6 cellular contexts compared by ENCODE assay signal in the genomic region with DNA sequence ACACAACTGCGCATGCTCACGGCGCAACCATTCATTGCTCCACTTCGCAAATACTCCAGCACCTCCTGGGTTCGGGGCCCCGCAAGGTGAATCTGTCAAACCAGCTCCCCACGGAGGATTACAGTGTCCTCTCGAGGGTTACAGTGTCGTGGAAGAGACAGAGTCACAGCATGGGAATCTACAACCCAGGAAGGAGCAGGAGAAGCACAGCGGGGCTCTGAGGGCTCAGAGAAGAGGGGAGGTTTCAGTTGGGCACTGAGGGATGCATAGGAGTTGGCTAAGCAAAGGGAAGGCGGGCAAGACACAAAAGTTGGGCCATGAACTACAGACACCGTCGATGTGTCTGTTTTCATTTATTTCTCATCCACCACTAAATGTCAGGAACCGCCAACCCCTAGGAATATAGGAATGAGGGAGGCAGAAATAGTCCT. TPM values are rescaled to one million over a fixed set of nuclear protein-coding genes. Genes with fewer than 3 reads are reported as not detected.
DNase-seq lines count a peak whose midpoint lies in the region; TF ChIP-seq lines count a peak whose summit lies in the region.

No MANE protein-coding gene starts in this region.

- WGBS in ectodermal cell, 2 experiments, result 8 to 13% methylated on average over 13 to 14 of the region's 14 CpGs

- POLR2A ChIA-PET in AG04449 (lab: Yijun Ruan, JAX), result interaction anchor here (0.7 to 1.7 kb wide), 3 partner anchors 16 to 26 kb away, joined by 3 to 9 read pairs (median 4); a partner anchor contains a TSS

- DNase-seq in AG04449 (ENCODE audit: low read depth, low spot score) (no peak), MG63 (no peak), LoVo (ENCODE audit: low spot score) (no peak), erythroblast (lab: John Stamatoyannopoulos, UW) (no peak)
- peak; percentile 79 to 82 for DNase-seq in stimulated activated CD4-positive, alpha-beta T cell treated with anti-CD3 and anti-CD28 coated beads, Interleukin-2, amount 100 ng/mL, for 24 hours

- H3K36me3 ChIP-seq in MG63 (peaks cover 9% of the 10 kb centered on the region), ectodermal cell (ENCODE audit: control insufficient read depth, insufficient read depth, low read length) (peaks cover 8% of the 10 kb centered on the region)

- no peak for TF ChIP-seq POLR2A in erythroblast (IDR thresholded peaks at IDR 0.05; ENCODE audit: low read length)

- no peak for TF ChIP-seq CTCF in AG04449 (IDR thresholded peaks at IDR 0.05; ENCODE audit: insufficient read depth, low read length, missing control alignments)

- H3K4me1 ChIP-seq in ectodermal cell (ENCODE audit: control insufficient read depth, insufficient read depth, low read length), result peaks cover 3% of the 10 kb centered on the region

- H3K27me3 ChIP-seq in MG63 (no peaks in the 10 kb centered on the region), ectodermal cell (ENCODE audit: control insufficient read depth, insufficient read depth, low read length, poor library complexity, severe bottlenecking) (no peaks in the 10 kb centered on the region)

- H3K9me3 ChIP-seq in MG63 (no peaks in the 10 kb centered on the region), ectodermal cell (ENCODE audit: control insufficient read depth, low read length) (no peaks in the 10 kb centered on the region)

- peak overlapping the region; percentile 82 for H3K4me3 ChIP-seq in AG04449 (ENCODE audit: low read depth, low read length)
- H3K4me3 ChIP-seq in MG63, result peak overlapping the region; percentile 78
- peak overlapping the region; percentile 77 for H3K4me3 ChIP-seq in ectodermal cell (ENCODE audit: insufficient read depth, low read depth, low read length)

- CTCF ChIA-PET in AG04449 (lab: Yijun Ruan, JAX), result interaction anchor here (0.9 to 1.0 kb wide), 2 partner anchors 12 to 17 kb away, joined by 3 to 4 read pairs; no protein-coding TSS in a partner anchor

- peak overlapping the region; percentile 87 for H3K27ac ChIP-seq in ectodermal cell (ENCODE audit: insufficient read depth, low read depth, low read length, poor library complexity, severe bottlenecking)

RNA-seq across cellular contexts. Expression of a gene that starts 1.0 kb away (rescaled TPM):
- 49.5 and 82.8 TPM in 2 replicates for total RNA-seq in MG63 (2014; rRNA removed; shearing (Covaris generic); ENCODE audit: low replicate concordance)
- 73.7 TPM for polyA plus RNA-seq in ectodermal cell (2013, experiment 1 of 4)
- 74.2 TPM for polyA plus RNA-seq in ectodermal cell (2013, experiment 2 of 4)
- polyA plus RNA-seq in ectodermal cell (2013, experiment 3 of 4), result 56.1 TPM
- 59.9 TPM for polyA plus RNA-seq in ectodermal cell (2013, experiment 4 of 4)

RNA-seq across cellular contexts. Expression of a gene that starts 18.3 kb away (rescaled TPM):
- total RNA-seq in MG63 (2014; rRNA removed; shearing (Covaris generic); ENCODE audit: low replicate concordance), result 0.35 and 0.49 TPM in 2 replicates
- polyA plus RNA-seq in ectodermal cell (2013, experiment 1 of 4), result 2.2 TPM
- 2.2 TPM for polyA plus RNA-seq in ectodermal cell (2013, experiment 2 of 4)
- 1.4 TPM for polyA plus RNA-seq in ectodermal cell (2013, experiment 3 of 4)
- polyA plus RNA-seq in ectodermal cell (2013, experiment 4 of 4), result 1.6 TPM

RNA-seq across cellular contexts. Expression of a gene that starts 21.4 kb away (rescaled TPM):
- 48.4 TPM in 2 replicates for total RNA-seq in MG63 (2014; rRNA removed; shearing (Covaris generic); ENCODE audit: low replicate concordance)
- 91.3 TPM for polyA plus RNA-seq in ectodermal cell (2013, experiment 1 of 4)
- 99.7 TPM for polyA plus RNA-seq in ectodermal cell (2013, experiment 2 of 4)
- 90.0 TPM for polyA plus RNA-seq in ectodermal cell (2013, experiment 3 of 4)
- 94.2 TPM for polyA plus RNA-seq in ectodermal cell (2013, experiment 4 of 4)

RNA-seq across cellular contexts. Expression of a gene that starts 30.6 kb away (rescaled TPM):
- 65.4 and 82.7 TPM in 2 replicates for total RNA-seq in MG63 (2014; rRNA removed; shearing (Covaris generic); ENCODE audit: low replicate concordance)
- 627 TPM for polyA plus RNA-seq in ectodermal cell (2013, experiment 1 of 4)
- 626 TPM for polyA plus RNA-seq in ectodermal cell (2013, experiment 2 of 4)
- 441 TPM for polyA plus RNA-seq in ectodermal cell (2013, experiment 3 of 4)
- 477 TPM for polyA plus RNA-seq in ectodermal cell (2013, experiment 4 of 4)

RNA-seq across cellular contexts. Expression of a gene that starts 32.7 kb away (rescaled TPM):
- total RNA-seq in MG63 (2014; rRNA removed; shearing (Covaris generic); ENCODE audit: low replicate concordance), result 72.6 and 193 TPM in 2 replicates
- 70.1 TPM for polyA plus RNA-seq in ectodermal cell (2013, experiment 1 of 4)
- 66.8 TPM for polyA plus RNA-seq in ectodermal cell (2013, experiment 2 of 4)
- polyA plus RNA-seq in ectodermal cell (2013, experiment 3 of 4), result 65.2 TPM
- 65.0 TPM for polyA plus RNA-seq in ectodermal cell (2013, experiment 4 of 4)

Comparison
In these comparisons a context has a peak if more than half of its experiments do, and no peak if none do; other contexts are left out.
1. DNase-seq: peak in stimulated activated CD4-positive, alpha-beta T cell treated with anti-CD3 and anti-CD28 coated beads, Interleukin-2, amount 100 ng/mL, for 24 hours (2 of 2); none in AG04449 (single experiment), MG63 (single experiment), LoVo (single experiment) and erythroblast (0 of 2).
2. Peak in every context shown above with its lines, with median percentiles within 50 percentile points of each other: H3K4me3 ChIP-seq.